In the genomic region with DNA sequence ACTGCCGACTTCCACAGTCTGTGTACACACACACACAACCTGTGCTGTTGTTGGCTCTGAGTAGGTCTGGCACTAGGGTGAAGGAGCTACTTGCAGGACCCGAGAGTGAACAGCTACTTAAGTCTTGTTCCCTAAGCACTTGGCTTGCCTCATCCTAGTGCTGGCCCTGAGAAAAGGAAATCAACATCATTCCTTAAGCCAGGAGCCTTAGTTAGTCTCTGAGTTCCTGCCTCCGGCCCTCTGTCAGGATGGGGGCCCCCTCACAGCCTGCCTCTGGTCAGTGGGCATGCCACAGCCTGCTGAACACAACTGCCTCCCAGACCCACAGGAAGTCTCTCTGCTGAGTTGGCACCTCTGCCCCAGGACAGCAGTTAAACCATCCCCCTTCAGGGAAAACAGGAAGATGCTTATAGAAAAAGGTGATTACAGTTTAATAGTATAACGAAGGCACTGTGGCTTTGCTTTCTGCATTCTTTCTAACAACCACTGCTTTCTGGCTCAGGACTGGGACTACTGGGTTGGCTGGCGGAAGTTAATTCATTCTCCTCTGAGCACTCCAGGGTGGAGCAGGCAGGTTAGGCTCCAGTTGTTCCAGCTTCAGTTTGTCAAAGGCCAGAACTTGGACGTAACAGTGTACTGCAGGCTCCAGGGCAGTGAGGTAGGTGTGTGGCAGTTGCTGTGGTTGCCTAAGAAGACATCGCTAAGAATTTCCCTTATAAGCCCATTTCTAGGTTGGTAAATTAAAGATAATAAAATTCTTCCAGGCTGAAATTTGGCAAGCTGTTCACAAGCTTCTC, we compare ENCODE assay signal across 13 cellular contexts. TPM values are rescaled to one million over a fixed set of nuclear protein-coding genes. Genes with fewer than 3 reads are reported as not detected.
DNase-seq lines count a peak whose midpoint lies in the region; ATAC-seq, FAIRE-seq and TF ChIP-seq lines count a peak whose summit lies in the region.
"Had no signal": no experiment of that assay in that cellular context is flagged by ENCODE, and none has a peak within 500 bp of the region (broad histone marks: within the 10 kb centered on the region; RNA-seq: fewer than 3 reads in every experiment).

No MANE protein-coding gene starts in this region.

- H3K4me1 ChIP-seq in keratinocyte (ENCODE audit: control insufficient read depth, extremely low read depth, insufficient read depth, low read length) (peaks cover 66% of the 10 kb centered on the region), stomach (peaks cover 14 to 84% (median 52%) of the 10 kb centered on the region in 4 donors)

- H3K4me2 ChIP-seq in keratinocyte (ENCODE audit: control insufficient read depth, extremely low read depth, insufficient read depth, low read depth, low read length): peak overlapping the region; percentile 60

- peaks cover 39% of the 10 kb centered on the region for H3K4me1 Mint-ChIP-seq in WTC11
- peaks cover 6 to 11% (median 8%) of the 10 kb centered on the region in 3 donors for H3K4me1 Mint-ChIP-seq in T-cell

- no peak for TF ChIP-seq POLR2A in stomach (IDR thresholded peaks at IDR 0.05)

- POLR2A ChIA-PET in WTC11 (lab: Charles Lee): no interaction called here
- POLR2A ChIA-PET in T-cell (lab: Charles Lee): no interaction called here

- H3K4me3 ChIP-seq in keratinocyte (ENCODE audit: control insufficient read depth in 2 of 3, extremely low read depth in 1 of 3, insufficient read depth in 2 of 3, low read depth in 1 of 3, low read length in 3 of 3) (peak overlapping the region in 2 of 3 experiments; percentile 13 to 26), stomach (peak overlapping the region; percentile 21 to 68 (median 58))

- peaks cover 7% of the 10 kb centered on the region for H3K36me3 Mint-ChIP-seq in WTC11
- no peaks in the 10 kb centered on the region for H3K36me3 Mint-ChIP-seq in T-cell
- H3K36me3 Mint-ChIP-seq: CD4-positive, CD25-positive, alpha-beta regulatory T cell; memory B cell had no signal

- peak; percentile 39 for DNase-seq in H4 (ENCODE audit: low spot score)
- DNase-seq in WTC11 (ENCODE audit: low spot score): no peak
- peak; percentile 75 for DNase-seq in keratinocyte (ENCODE audit: low read depth, low spot score)
- no peak for DNase-seq in stomach
- DNase-seq in SIG-M5 (lab: John Stamatoyannopoulos, UW): no peak
- DNase-seq in iPS-NIHi11 (ENCODE audit: low spot score): no peak
- no peak for DNase-seq in T-cell
- DNase-seq: activated T-cell treated with anti-CD3 and anti-CD28 coated beads, Interleukin-2, amount 50 U/mL, for 4 hours; CD4-positive, CD25-positive, alpha-beta regulatory T cell; NCI-H1694 had no signal

- TF ChIP-seq EP300 in stomach (IDR thresholded peaks at IDR 0.05): no peak

- H3K27ac Mint-ChIP-seq in WTC11 (peak overlapping the region; percentile 68; the same call in 1 of the 2 replicates), T-cell (no peak overlapping the region)
- H3K27ac Mint-ChIP-seq: CD4-positive, CD25-positive, alpha-beta regulatory T cell; memory B cell had no signal

- peak overlapping the region; percentile 48 for H3K27ac ChIP-seq in keratinocyte (ENCODE audit: control insufficient read depth, insufficient read depth, low read length)
- H3K27ac ChIP-seq in stomach: peak overlapping the region in 4 of 5 donors; percentile 49 to 88 (median 82)

- H3K4me3 Mint-ChIP-seq in WTC11 (no peak overlapping the region), T-cell (no peak overlapping the region)
- H3K4me3 Mint-ChIP-seq: activated T-cell treated with anti-CD3 and anti-CD28 coated beads, Interleukin-2, amount 50 U/mL, for 4 hours; memory B cell had no signal

- H3K9ac ChIP-seq in keratinocyte (ENCODE audit: control insufficient read depth, extremely low read depth, insufficient read depth, low read length): peak overlapping the region; percentile 7

- CTCF ChIA-PET in WTC11 (lab: Charles Lee): interaction anchor here (0.8 to 1.7 kb wide), 2 partner anchors 65 to 183 kb away, joined by 3 to 8 read pairs; no protein-coding TSS in a partner anchor
- CTCF ChIA-PET in T-cell (lab: Charles Lee): interaction anchor here in 1 of 2 donors (0.7 kb wide), 1 partner anchor 1707 kb away, joined by 3 read pairs; no protein-coding TSS in a partner anchor

- H3K9me3 Mint-ChIP-seq in WTC11 (no peaks in the 10 kb centered on the region), T-cell (no peaks in the 10 kb centered on the region)
- H3K9me3 Mint-ChIP-seq: activated T-cell treated with anti-CD3 and anti-CD28 coated beads, Interleukin-2, amount 50 U/mL, for 4 hours; memory B cell had no signal

- H2AFZ ChIP-seq in keratinocyte (ENCODE audit: control insufficient read depth, low read length): peak overlapping the region; percentile 23

- H4K20me1 ChIP-seq in keratinocyte (ENCODE audit: control insufficient read depth, extremely low read depth, insufficient read depth, low read length): no peaks in the 10 kb centered on the region

- H3K27me3 ChIP-seq in keratinocyte (ENCODE audit: control insufficient read depth, extremely low read depth, insufficient read depth, low read length) (no peaks in the 10 kb centered on the region), stomach (peaks cover 0 to 20% (median 8%) of the 10 kb centered on the region in 3 donors)

- dilution Hi-C loops in keratinocyte (cut with MboI; ENCODE audit: extremely low pct_ligation_motif_present, low sequenced_read_pairs): no loop called here

- H3K79me2 ChIP-seq in keratinocyte (ENCODE audit: control insufficient read depth, insufficient read depth, low read length): no peaks in the 10 kb centered on the region

- no peak for TF ChIP-seq CTCF in WTC11 (IDR thresholded peaks at IDR 0.05)
- no peak for TF ChIP-seq CTCF in keratinocyte (optimal IDR thresholded peaks at IDR 0.05 in 1 of 3, IDR thresholded peaks at IDR 0.05 in 1 of 3, conservative IDR thresholded peaks at IDR 0.05 in 1 of 3; ENCODE audit: extremely low read depth in 1 of 3, insufficient read depth in 2 of 3, low read length in 3 of 3)
- no peak for TF ChIP-seq CTCF in stomach (IDR thresholded peaks at IDR 0.05)

- H3K36me3 ChIP-seq in keratinocyte (ENCODE audit: control insufficient read depth in 2 of 2, extremely low read depth in 1 of 2, insufficient read depth in 2 of 2, low read length in 2 of 2) (no peaks in the 10 kb centered on the region), stomach (no peaks in the 10 kb centered on the region)

- FAIRE-seq in keratinocyte (lab: Jason Lieb, UNC): peak; percentile 93
- FAIRE-seq: TTC549 had no signal

- H3K9me3 ChIP-seq in keratinocyte (ENCODE audit: control insufficient read depth, low read depth, low read length) (no peaks in the 10 kb centered on the region), stomach (no peaks in the 10 kb centered on the region)

- ATAC-seq in WTC11 (no peak), HG03469 (IDR thresholded peaks at IDR 0.05; ENCODE audit: unreplicated experiment) (no peak), T-cell (replicated peaks in 1 of 4) (no peak)
- ATAC-seq: activated T-cell treated with anti-CD3 and anti-CD28 coated beads, Interleukin-2, amount 50 U/mL, for 4 hours had no signal

- intact Hi-C loops in stomach (cut with DNase I; ENCODE audit: low total_unique reads): no loop called here

- 48 to 67% (median 59%) methylated on average over 7 of the region's 7 CpGs for WGBS in stomach, 5 donors

- H3K27me3 Mint-ChIP-seq in WTC11 (ENCODE audit: low read depth): peaks cover 32% of the 10 kb centered on the region
- peaks cover 52 to 62% of the 10 kb centered on the region in 2 donors for H3K27me3 Mint-ChIP-seq in T-cell

- no peaks in the 10 kb centered on the region for H3K9me1 ChIP-seq in keratinocyte (ENCODE audit: control insufficient read depth, extremely low read depth, insufficient read depth, low read length)

TF ChIP-seq in WTC11, 78 proteins besides CTCF, POLR2A, EP300 and RAD21 (continues in another document):
- TF ChIP-seq EMX1 (CRISPR knock-in tag; IDR thresholded peaks at IDR 0.05) (no peak), ZNF423 (CRISPR knock-in tag; IDR thresholded peaks at IDR 0.05) (no peak), ZMAT4 (CRISPR knock-in tag; IDR thresholded peaks at IDR 0.05) (no peak)
- TF ChIP-seq, protein P1, sequence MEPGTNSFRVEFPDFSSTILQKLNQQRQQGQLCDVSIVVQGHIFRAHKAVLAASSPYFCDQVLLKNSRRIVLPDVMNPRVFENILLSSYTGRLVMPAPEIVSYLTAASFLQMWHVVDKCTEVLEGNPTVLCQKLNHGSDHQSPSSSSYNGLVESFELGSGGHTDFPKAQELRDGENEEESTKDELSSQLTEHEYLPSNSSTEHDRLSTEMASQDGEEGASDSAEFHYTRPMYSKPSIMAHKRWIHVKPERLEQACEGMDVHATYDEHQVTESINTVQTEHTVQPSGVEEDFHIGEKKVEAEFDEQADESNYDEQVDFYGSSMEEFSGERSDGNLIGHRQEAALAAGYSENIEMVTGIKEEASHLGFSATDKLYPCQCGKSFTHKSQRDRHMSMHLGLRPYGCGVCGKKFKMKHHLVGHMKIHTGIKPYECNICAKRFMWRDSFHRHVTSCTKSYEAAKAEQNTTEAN (CRISPR knock-in tag; IDR thresholded peaks at IDR 0.05): no peak

RNA-seq across cellular contexts. Expression of gene MAMDC2, which starts 2.8 kb away (rescaled TPM):
- total RNA-seq in H4 (2014; rRNA removed; shearing (Covaris generic)): not detected in 2 replicates
- total RNA-seq in WTC11 (2021) (6.0 to 6.3 TPM (median 6.3 TPM) in 3 replicates), stomach (10 to 100 TPM in 4 of 5 donors, 1 to 10 TPM in 1; 7.2 to 91.4 (median 42.4) TPM), T-cell (under 1 TPM in 3 of 5 donors, not detected in 2; 0.09 to 0.19 (median 0.12) TPM)
- polyA plus RNA-seq in keratinocyte (1.3 to 8.2 TPM (median 4.2 TPM) in 3 replicates), stomach (10 to 100 TPM in 2 of 3 donors, 1 to 10 TPM in 1; 7.0 to 16.2 (median 12.0) TPM)
- 0.21 TPM for polyA plus RNA-seq in keratinocyte (2011; ENCODE audit: low read depth)
- 0.83 and 1.1 TPM in 2 replicates for polyA plus RNA-seq in keratinocyte (2011; cell fraction: cytosol; rRNA removed)
- 3.7 and 4.0 TPM in 2 replicates for polyA plus RNA-seq in keratinocyte (2011; cell fraction: nucleus; rRNA removed)
- polyA plus RNA-seq in keratinocyte (2012; ENCODE audit: low replicate concordance): 0.31 and 6.7 TPM in 2 replicates
- 2.0 to 4.7 TPM (median 4.4 TPM) in 3 replicates for polyA minus RNA-seq in keratinocyte
- 1.5 TPM for polyA minus RNA-seq in keratinocyte (2011; cell fraction: cytosol; rRNA and poly(A)+ RNA removed)
- polyA minus RNA-seq in keratinocyte (2011; cell fraction: nucleus; rRNA and poly(A)+ RNA removed): 3.3 and 4.8 TPM in 2 replicates
- total RNA-seq: activated T-cell treated with anti-CD3 and anti-CD28 coated beads, Interleukin-2, amount 50 U/mL, for 4 hours had no signal
- polyA plus RNA-seq: CD4-positive, CD25-positive, alpha-beta regulatory T cell had no signal

Comparison
In these comparisons a context has a peak if more than half of its experiments do, and no peak if none do; other contexts are left out.
1. DNase-seq: peak in H4 (single experiment) and keratinocyte (single experiment); none in WTC11 (single experiment), stomach (single experiment), SIG-M5 (single experiment), iPS-NIHi11 (single experiment) and T-cell (0 of 34).